9 cellular contexts compared by ENCODE assay signal in genomic region chr2:68679166-68679916, GRCh38. TPM values are rescaled to one million over a fixed set of nuclear protein-coding genes. Genes with fewer than 3 reads are reported as not detected.
DNase-seq lines count a peak whose midpoint lies in the region; ATAC-seq and TF ChIP-seq lines count a peak whose summit lies in the region.
"Not testable (repeated sequence)": the region's sequence is repeated elsewhere in the genome, so short reads cannot be mapped to it uniquely, and the experiment has no call there.
"Had no signal": no experiment of that assay in that cellular context is flagged by ENCODE, and none has a peak within 500 bp of the region (broad histone marks: within the 10 kb centered on the region; RNA-seq: fewer than 3 reads in every experiment).

No MANE protein-coding gene starts in this region.

- not testable (repeated sequence) for H3K27me3 ChIP-seq in iPS-15b (ENCODE audit: control insufficient read depth, insufficient read depth, low read length); thyroid gland

- ATAC-seq in effector memory CD8-positive, alpha-beta T cell (replicated peaks): not testable (repeated sequence)

- H3K9ac ChIP-seq in iPS-15b (ENCODE audit: low read depth, low read length): not testable (repeated sequence)

- not testable (repeated sequence) for H3K4me1 ChIP-seq in iPS-15b (ENCODE audit: control insufficient read depth, insufficient read depth, low read length); thyroid gland

- H3K9me3 ChIP-seq in iPS-15b (ENCODE audit: control insufficient read depth, insufficient read depth, low read length); thyroid gland: not testable (repeated sequence)

- DNase-seq in COLO668 (lab: John Stamatoyannopoulos, UW; ENCODE audit: unreplicated experiment) (peak; percentile 61), NCI-H187 (lab: John Stamatoyannopoulos, UW) (peak; percentile 56 to 61), SW480 (ENCODE audit: low spot score) (peak; percentile 46), thyroid gland (peak; percentile 23 to 36)
- peak; percentile 43 for DNase-seq in activated naive CD4-positive, alpha-beta T cell treated with anti-CD3 and anti-CD28 coated beads, Interleukin-2, amount 10 ng/mL, durations not matched to agents 7 days and 5 days
- peak in 2 of 3 experiments; percentile 1 to 3 for DNase-seq in effector memory CD8-positive, alpha-beta T cell

- not testable (repeated sequence) for H3K36me3 Mint-ChIP-seq in activated naive CD4-positive, alpha-beta T cell treated with anti-CD3 and anti-CD28 coated beads, Interleukin-2, amount 10 ng/mL, durations not matched to agents 7 days and 5 days; effector memory CD8-positive, alpha-beta T cell (ENCODE audit: insufficient read depth); nephron (ENCODE audit: low read depth)

- CTCF ChIA-PET in activated naive CD4-positive, alpha-beta T cell treated with anti-CD3 and anti-CD28 coated beads, Interleukin-2, amount 10 ng/mL, durations not matched to agents 7 days and 5 days (lab: Charles Lee): not testable (repeated sequence)

- not testable (repeated sequence) for H3K27ac ChIP-seq in thyroid gland

- peaks cover 15% of the 10 kb centered on the region for H3K9me3 Mint-ChIP-seq in activated naive CD4-positive, alpha-beta T cell treated with anti-CD3 and anti-CD28 coated beads, Interleukin-2, amount 10 ng/mL, durations not matched to agents 7 days and 5 days
- not testable (repeated sequence) for H3K9me3 Mint-ChIP-seq in effector memory CD8-positive, alpha-beta T cell
- H3K9me3 Mint-ChIP-seq in nephron: peaks cover 24% of the 10 kb centered on the region

- intact Hi-C loops in thyroid gland (cut with DNase I): not testable (repeated sequence)

- 46 to 71% methylated on average over 15 to 19 of the region's 25 CpGs for WGBS in thyroid gland, 2 donors

- H3K4me1 Mint-ChIP-seq in activated naive CD4-positive, alpha-beta T cell treated with anti-CD3 and anti-CD28 coated beads, Interleukin-2, amount 10 ng/mL, durations not matched to agents 7 days and 5 days; effector memory CD8-positive, alpha-beta T cell (ENCODE audit: low read depth in 2 of 2); nephron: not testable (repeated sequence)

- TF ChIP-seq POLR2A in thyroid gland (IDR thresholded peaks at IDR 0.05): not testable (repeated sequence)

- peak overlapping the region; percentile 75 for H3K27ac Mint-ChIP-seq in activated naive CD4-positive, alpha-beta T cell treated with anti-CD3 and anti-CD28 coated beads, Interleukin-2, amount 10 ng/mL, durations not matched to agents 7 days and 5 days
- peak overlapping the region in 1 of 2 donors; percentile 32 for H3K27ac Mint-ChIP-seq in effector memory CD8-positive, alpha-beta T cell
- peak overlapping the region; percentile 66 to 86 (median 77) for H3K27ac Mint-ChIP-seq in nephron

- H3K4me3 ChIP-seq in iPS-15b (ENCODE audit: low read depth, low read length): peak overlapping the region; percentile 43
- H3K4me3 ChIP-seq in thyroid gland (replicated peaks in 1 of 3): not testable (repeated sequence)

- peaks cover 23% of the 10 kb centered on the region for H3K27me3 Mint-ChIP-seq in activated naive CD4-positive, alpha-beta T cell treated with anti-CD3 and anti-CD28 coated beads, Interleukin-2, amount 10 ng/mL, durations not matched to agents 7 days and 5 days
- peaks cover 40 to 45% of the 10 kb centered on the region in 2 donors for H3K27me3 Mint-ChIP-seq in effector memory CD8-positive, alpha-beta T cell
- not testable (repeated sequence) for H3K27me3 Mint-ChIP-seq in nephron (ENCODE audit: low read depth)

- not testable (repeated sequence) for TF ChIP-seq CTCF in nephron (IDR thresholded peaks at IDR 0.05; ENCODE audit: unreplicated experiment in 3 of 3); thyroid gland (IDR thresholded peaks at IDR 0.05)

- H3K36me3 ChIP-seq in iPS-15b (ENCODE audit: control insufficient read depth, insufficient read depth, low read length); thyroid gland: not testable (repeated sequence)

- H3K4me3 Mint-ChIP-seq in activated naive CD4-positive, alpha-beta T cell treated with anti-CD3 and anti-CD28 coated beads, Interleukin-2, amount 10 ng/mL, durations not matched to agents 7 days and 5 days: peak overlapping the region; percentile 61
- H3K4me3 Mint-ChIP-seq in effector memory CD8-positive, alpha-beta T cell: peak overlapping the region; percentile 43 to 51
- peak overlapping the region; percentile 73 to 85 (median 83) for H3K4me3 Mint-ChIP-seq in nephron

RNA-seq across cellular contexts. Expression of gene PROKR1, which starts 36.0 kb away (rescaled TPM):
- total RNA-seq in thyroid gland: not detected
- total RNA-seq: activated T-helper 2 cell treated with anti-CD3 and anti-CD28 coated beads, Interferon-gamma antibody, Interleukin-2, Interleukin-4, amounts not matched to agents 10 μg/mL and 5 μg/mL and 100 μg/mL, durations not matched to agents 14 hours and 24 hours and 36 hours had no signal

RNA-seq across cellular contexts. Expression of gene ARHGAP25, which starts 55.3 kb away (rescaled TPM):
- 10 to 100 TPM in 1 of 4 donors, 1 to 10 TPM in 3; 4.0 to 11.7 (median 6.9) TPM for total RNA-seq in thyroid gland

Comparison
In these comparisons a context has a peak if more than half of its experiments do, and no peak if none do; other contexts are left out.
1. DNase-seq: peak in every context shown above with its lines; median percentile 61 in COLO668; 58 in NCI-H187; 46 in SW480; 43 in activated naive CD4-positive, alpha-beta T cell treated with anti-CD3 and anti-CD28 coated beads, Interleukin-2, amount 10 ng/mL, durations not matched to agents 7 days and 5 days; 30 in thyroid gland; 2 in effector memory CD8-positive, alpha-beta T cell.